ENCODE assay signal across 24 cellular contexts in the genomic region with DNA sequence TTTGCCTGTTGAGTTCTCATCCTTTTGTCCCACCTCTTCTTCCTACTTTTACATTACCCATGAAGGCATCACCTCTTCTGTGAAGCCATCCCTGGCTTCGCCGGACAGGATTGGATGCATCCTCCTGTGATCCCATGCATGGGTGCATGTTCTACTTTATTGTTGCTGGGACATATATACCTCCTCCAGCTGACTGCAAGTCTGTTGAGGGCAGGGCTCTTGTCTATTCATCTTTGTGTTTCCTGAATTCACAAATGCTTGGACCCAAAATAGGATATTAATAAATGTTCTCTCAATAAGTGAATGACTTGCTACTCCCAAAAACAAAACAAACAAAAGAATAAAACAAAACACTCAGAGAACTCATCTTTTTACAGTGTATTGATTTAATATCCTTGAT. TPM values are rescaled to one million over a fixed set of nuclear protein-coding genes. Genes with fewer than 3 reads are reported as not detected.
"Had no signal": no experiment of that assay in that cellular context is flagged by ENCODE, and none has a peak within 500 bp of the region (broad histone marks: within the 10 kb centered on the region; RNA-seq: fewer than 3 reads in every experiment).

No MANE protein-coding gene starts in this region.

- ATAC-seq: activated CD4-positive, alpha-beta T cell treated with anti-CD3 and anti-CD28 coated beads for 36 hours; left colon; right cardiac atrium; stimulated activated effector memory CD8-positive, alpha-beta T cell treated with anti-CD3 and anti-CD28 coated beads, Interleukin-12 subunit alpha, Interleukin-12 subunit beta, amount 100 ng/mL, for 72 hours had no signal

- H3K36me3 Mint-ChIP-seq: memory B cell had no signal

- FAIRE-seq: keratinocyte had no signal

- DNase-seq: activated B cell treated with CpG ODN at 0.5 μM for 24 hours; activated CD4-positive, alpha-beta T cell treated with anti-CD3 and anti-CD28 coated beads for 36 hours; activated effector memory CD4-positive, alpha-beta T cell treated with anti-CD3 and anti-CD28 coated beads, Interleukin-2, amount 50 U/mL, for 16 hours; activated naive CD4-positive, alpha-beta T cell treated with anti-CD3 and anti-CD28 coated beads, Interleukin-2, amount 50 U/mL, for 16 hours; activated T-cell treated with anti-CD3 and anti-CD28 coated beads, Interleukin-2, amount 50 U/mL, for 1 hour; adrenal gland; brain microvascular endothelial cell; caudate nucleus; dermis blood vessel endothelial cell; effector CD8-positive, alpha-beta T cell; erythroblast; foreskin fibroblast; left colon; nephron progenitor cell; nucleus accumbens; right cardiac atrium; stimulated activated CD4-positive, alpha-beta T cell treated with anti-CD3 and anti-CD28 coated beads, Interleukin-2, amount 100 ng/mL, for 24 hours; T1000; uterus had no signal

- H3K27ac Mint-ChIP-seq: activated B cell treated with CpG ODN at 0.5 μM for 24 hours; activated CD4-positive, alpha-beta T cell treated with anti-CD3 and anti-CD28 coated beads for 36 hours; memory B cell; nephron progenitor cell; stimulated activated effector memory CD8-positive, alpha-beta T cell treated with anti-CD3 and anti-CD28 coated beads, Interleukin-12 subunit alpha, Interleukin-12 subunit beta, amount 100 ng/mL, for 72 hours had no signal

- H3K27ac ChIP-seq: adrenal gland, ascending aorta, brain microvascular endothelial cell, parathyroid adenoma, uterus had no signal

- H3K9me3 Mint-ChIP-seq: activated B cell treated with CpG ODN at 0.5 μM for 24 hours; memory B cell; nephron progenitor cell; stimulated activated effector memory CD8-positive, alpha-beta T cell treated with anti-CD3 and anti-CD28 coated beads, Interleukin-12 subunit alpha, Interleukin-12 subunit beta, amount 100 ng/mL, for 72 hours had no signal

- H3K4me3 Mint-ChIP-seq: activated B cell treated with CpG ODN at 0.5 μM for 24 hours; activated CD4-positive, alpha-beta T cell treated with anti-CD3 and anti-CD28 coated beads for 36 hours; memory B cell; nephron progenitor cell; stimulated activated effector memory CD8-positive, alpha-beta T cell treated with anti-CD3 and anti-CD28 coated beads, Interleukin-12 subunit alpha, Interleukin-12 subunit beta, amount 100 ng/mL, for 72 hours had no signal

- H3K27me3 Mint-ChIP-seq: activated B cell treated with CpG ODN at 0.5 μM for 24 hours; activated CD4-positive, alpha-beta T cell treated with anti-CD3 and anti-CD28 coated beads for 36 hours had no signal

- H3K4me3 ChIP-seq: adrenal gland, ascending aorta, uterus had no signal

RNA-seq across cellular contexts. Expression of gene MYB, which starts 5.1 kb away (rescaled TPM):
- total RNA-seq: ascending aorta had no signal
- polyA plus RNA-seq: right cardiac atrium had no signal
